In the genomic region with DNA sequence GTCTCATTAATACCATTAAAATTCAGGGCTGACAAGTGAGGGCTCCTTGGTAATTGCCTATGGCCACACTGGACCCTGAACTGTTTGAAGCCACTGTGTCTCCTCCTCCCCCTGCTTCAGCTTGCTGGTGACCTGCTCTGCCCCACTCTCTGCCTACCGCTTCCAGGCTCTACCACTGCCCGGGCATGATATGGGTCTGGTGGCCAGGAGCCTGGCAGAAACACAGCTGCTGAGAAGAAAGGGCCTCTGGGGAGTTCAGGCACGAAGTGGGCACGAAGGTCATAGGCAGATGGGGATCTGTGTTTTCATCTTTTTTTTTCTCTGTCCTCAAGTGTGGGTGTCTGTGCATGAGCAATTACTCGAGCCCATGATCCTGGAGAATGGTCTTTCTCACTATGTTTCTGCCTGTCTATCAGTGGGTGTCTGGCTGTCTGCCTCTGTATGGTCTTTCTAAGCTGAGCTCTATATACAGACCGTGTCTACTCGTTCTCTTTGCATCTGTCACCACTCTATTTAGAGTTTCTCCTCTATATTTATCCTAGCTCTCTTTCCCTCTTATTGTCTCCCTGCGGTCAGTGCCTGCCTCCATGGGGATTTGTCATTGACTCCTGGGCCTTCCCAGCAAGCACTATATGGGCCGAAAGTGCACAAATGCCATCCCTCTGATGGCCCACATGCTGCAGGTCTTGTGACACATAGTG, we compare ENCODE assay signal across 22 cellular contexts. TPM values are rescaled to one million over a fixed set of nuclear protein-coding genes. Genes with fewer than 3 reads are reported as not detected.
DNase-seq lines count a peak whose midpoint lies in the region; ATAC-seq and TF ChIP-seq lines count a peak whose summit lies in the region.
"Had no signal": no experiment of that assay in that cellular context is flagged by ENCODE, and none has a peak within 500 bp of the region (broad histone marks: within the 10 kb centered on the region; RNA-seq: fewer than 3 reads in every experiment).

No MANE protein-coding gene starts in this region.

- no peak overlapping the region for H3K4me3 ChIP-seq in psoas muscle
- H3K4me3 ChIP-seq: A549, SK-N-MC had no signal

- H3K9me3 ChIP-seq in psoas muscle, result no peaks in the 10 kb centered on the region
- H3K9me3 ChIP-seq: A549 had no signal

- no peaks in the 10 kb centered on the region for H3K36me3 ChIP-seq in psoas muscle (ENCODE audit: insufficient read depth in 1 of 2, low read depth in 1 of 2)

- H3K9me3 Mint-ChIP-seq in activated CD4-positive, alpha-beta T cell treated with anti-CD3 and anti-CD28 coated beads for 36 hours (ENCODE audit: low read depth), result no peaks in the 10 kb centered on the region

- H3K36me3 Mint-ChIP-seq in activated CD4-positive, alpha-beta T cell treated with anti-CD3 and anti-CD28 coated beads for 36 hours (ENCODE audit: low read depth), result no peaks in the 10 kb centered on the region
- H3K36me3 Mint-ChIP-seq: CD14-positive monocyte had no signal

- H3K4me3 Mint-ChIP-seq in activated CD4-positive, alpha-beta T cell treated with anti-CD3 and anti-CD28 coated beads for 36 hours, result no peak overlapping the region
- H3K4me3 Mint-ChIP-seq: B cell, CD14-positive monocyte had no signal

- peaks cover 17% of the 10 kb centered on the region for H3K4me1 ChIP-seq in psoas muscle
- H3K4me1 ChIP-seq: A549 had no signal

- DNase-seq in DMS 273 treated with DMSO at 0.1 percent for 48 hours (lab: John Stamatoyannopoulos, UW) (peak; percentile 28), Right ventricle myocardium superior (no peak), islet precursor cell (peak; percentile 33), psoas muscle (peak in 1 of 2 donors; percentile 52)
- no peak for DNase-seq in activated CD4-positive, alpha-beta T cell treated with anti-CD3 and anti-CD28 coated beads for 36 hours
- DNase-seq: DMS79, H7, Kasumi-1, MM.1S, NCI-H1048, NCI-H1436 treated with DMSO at 0.1 percent for 48 hours, NCI-H2029 treated with DMSO at 0.1 percent for 48 hours, NCI-H226, NCI-H774, SHP77 treated with DMSO at 0.1 percent for 48 hours had no signal

- no peaks in the 10 kb centered on the region for H3K4me1 Mint-ChIP-seq in activated CD4-positive, alpha-beta T cell treated with anti-CD3 and anti-CD28 coated beads for 36 hours
- H3K4me1 Mint-ChIP-seq: B cell, CD14-positive monocyte had no signal

- WGBS in psoas muscle, 3 donors, result 22 to 24% (median 23%) methylated on average over 9 of the region's 9 CpGs

- ATAC-seq in Right ventricle myocardium superior (ENCODE audit: poor library complexity), result peak; percentile 84
- ATAC-seq in psoas muscle, result peak; percentile 73 to 90 (median 86)
- no peak for ATAC-seq in activated CD4-positive, alpha-beta T cell treated with anti-CD3 and anti-CD28 coated beads for 36 hours
- ATAC-seq in GM18858 (IDR thresholded peaks at IDR 0.05; ENCODE audit: unreplicated experiment), result no peak
- ATAC-seq in GM21360 (IDR thresholded peaks at IDR 0.05; ENCODE audit: unreplicated experiment), result no peak
- no peak for ATAC-seq in GM18870 (IDR thresholded peaks at IDR 0.05; ENCODE audit: unreplicated experiment)
- ATAC-seq: A549 had no signal

- CTCF ChIA-PET in activated CD4-positive, alpha-beta T cell treated with anti-CD3 and anti-CD28 coated beads for 36 hours (lab: Charles Lee), result interaction anchor here (0.6 to 0.8 kb wide), 2 partner anchors 15 to 273 kb away, joined by 3 read pairs; no protein-coding TSS in a partner anchor

- no peak for TF ChIP-seq CTCF in psoas muscle (IDR thresholded peaks at IDR 0.05)

- H3K27me3 Mint-ChIP-seq in activated CD4-positive, alpha-beta T cell treated with anti-CD3 and anti-CD28 coated beads for 36 hours, result peaks cover 17% of the 10 kb centered on the region

- no peaks in the 10 kb centered on the region for H3K27me3 ChIP-seq in psoas muscle (ENCODE audit: insufficient read depth in 3 of 3, low read length in 2 of 3)

- intact Hi-C loops in Right ventricle myocardium superior (cut with DNase I) (loop anchor here (5.0 kb wide), 1 partner anchor 91 kb away; no protein-coding TSS in a partner anchor), psoas muscle (cut with DNase I) (loop anchor here (5.0 kb wide), 2 partner anchors 106 to 151 kb away; no protein-coding TSS in a partner anchor)
- intact Hi-C loops in activated CD4-positive, alpha-beta T cell treated with anti-CD3 and anti-CD28 coated beads for 36 hours (cut with DNase I, micrococcal nuclease), result loop anchor here in 1 of 2 experiments (10.0 kb wide), 1 partner anchor 148 kb away; no protein-coding TSS in a partner anchor

- POLR2A ChIA-PET in activated CD4-positive, alpha-beta T cell treated with anti-CD3 and anti-CD28 coated beads for 36 hours (lab: Charles Lee), result no interaction called here

- H3K27ac Mint-ChIP-seq in activated CD4-positive, alpha-beta T cell treated with anti-CD3 and anti-CD28 coated beads for 36 hours, result no peak overlapping the region
- H3K27ac Mint-ChIP-seq: B cell had no signal

- H3K27ac ChIP-seq in psoas muscle, result peak overlapping the region; percentile 42
- H3K27ac ChIP-seq: A549, SK-N-MC had no signal

RNA-seq across cellular contexts. Expression of a gene that starts 42.1 kb away (rescaled TPM):
- total RNA-seq in Right ventricle myocardium superior (1.1 TPM), psoas muscle (1 to 10 TPM; 1.6 to 3.3 (median 2.5) TPM)
- polyA plus RNA-seq in psoas muscle, result 1 to 10 TPM in 2 of 3 donors, under 1 TPM in 1; 0.85 to 6.3 (median 1.3) TPM
- under 1 TPM; 0.60 to 0.98 TPM for total RNA-seq in activated CD4-positive, alpha-beta T cell treated with anti-CD3 and anti-CD28 coated beads for 36 hours
- total RNA-seq: B cell had no signal

Comparison
In these comparisons a context has a peak if more than half of its experiments do, and no peak if none do; other contexts are left out.
1. DNase-seq: peak in DMS 273 treated with DMSO at 0.1 percent for 48 hours (single experiment) and islet precursor cell (single experiment); none in Right ventricle myocardium superior (single experiment) and activated CD4-positive, alpha-beta T cell treated with anti-CD3 and anti-CD28 coated beads for 36 hours (single experiment).
2. ATAC-seq: peak in Right ventricle myocardium superior (single experiment) and psoas muscle (4 of 4); none in activated CD4-positive, alpha-beta T cell treated with anti-CD3 and anti-CD28 coated beads for 36 hours (single experiment), GM18858 (single experiment), GM21360 (single experiment) and GM18870 (single experiment).